ENCODE assay signal across 7 cellular contexts in the genomic region with DNA sequence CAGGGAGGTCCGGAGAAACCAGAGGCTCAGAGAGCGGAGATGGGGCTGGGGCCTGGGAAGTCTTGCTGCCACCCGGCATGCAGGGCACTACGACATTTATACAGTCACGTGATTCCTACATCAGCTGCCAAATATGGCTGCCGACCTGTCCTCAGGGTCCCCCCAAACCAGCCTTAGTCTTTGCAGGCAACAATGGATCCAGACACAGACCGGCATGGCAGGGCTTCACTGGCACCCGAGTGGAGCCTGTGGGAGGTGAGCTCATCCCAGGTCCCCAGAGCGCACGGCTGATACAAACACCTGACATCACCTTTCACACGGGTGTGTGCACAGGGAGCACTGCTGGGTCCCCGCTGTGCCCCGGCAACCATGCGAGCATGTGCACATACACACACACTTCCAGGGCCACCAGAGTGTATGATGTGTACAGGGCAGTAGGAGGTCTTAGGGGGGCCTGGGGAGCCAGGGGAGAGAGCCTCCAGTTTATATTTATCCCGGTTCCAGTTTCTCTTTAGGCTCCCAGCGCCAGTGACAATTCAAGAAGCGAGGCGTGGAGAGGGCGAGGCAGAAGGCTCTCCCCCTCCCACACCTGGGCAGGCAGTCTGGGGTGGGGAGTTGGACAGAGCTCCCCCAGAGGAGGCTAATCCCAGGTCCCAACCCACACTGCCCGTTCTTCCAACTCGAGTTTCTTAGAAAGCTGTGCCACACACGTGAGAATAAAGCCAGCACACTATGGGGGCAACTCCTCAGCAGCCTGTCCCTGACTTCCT. TPM values are rescaled to one million over a fixed set of nuclear protein-coding genes. Genes with fewer than 3 reads are reported as not detected.
DNase-seq lines count a peak whose midpoint lies in the region; ATAC-seq and TF ChIP-seq lines count a peak whose summit lies in the region.

No MANE protein-coding gene starts in this region.

- CTCF ChIA-PET in WTC11 (lab: Charles Lee) = interaction anchor here (1.6 to 3.6 kb wide), 3 partner anchors 9 to 83 kb away, joined by 6 to 63 read pairs (median 31); partner anchors contain the start of genes ANKRD39 and CNNM3

- H3K4me1 ChIP-seq in GM23338 (ENCODE audit: insufficient read depth) (peaks cover 16% of the 10 kb centered on the region), smooth muscle cell (ENCODE audit: low read depth) (peaks cover 10% of the 10 kb centered on the region)

- peak overlapping the region; percentile 94 for H3K9ac ChIP-seq in smooth muscle cell (ENCODE audit: low read depth)

- peaks cover 20% of the 10 kb centered on the region for H3K27me3 Mint-ChIP-seq in GM23338 (ENCODE audit: insufficient read depth, low read depth, poor library complexity)
- H3K27me3 Mint-ChIP-seq in WTC11 (ENCODE audit: low read depth) = 0 out of 2 replicates have a peak, but pooled peaks cover 4% of the 10 kb centered on the region

- no peaks in the 10 kb centered on the region for H3K27me3 ChIP-seq in GM23338 (ENCODE audit: insufficient read depth)
- no peaks in the 10 kb centered on the region for H3K27me3 ChIP-seq in smooth muscle cell (ENCODE audit: low read depth)

- DNase-seq in GM23338 (ENCODE audit: low spot score) (no peak), WTC11 (ENCODE audit: low spot score) (no peak), foreskin fibroblast (no peak), smooth muscle cell (lab: John Stamatoyannopoulos, UW; ENCODE audit: unreplicated experiment) (no peak), HuH-7 (ENCODE audit: low spot score) (no peak)

- no peaks in the 10 kb centered on the region for H3K9me2 ChIP-seq in GM23338 (ENCODE audit: insufficient read depth)

- H3K4me2 ChIP-seq in GM23338 (peak overlapping the region; percentile 95), smooth muscle cell (peak overlapping the region; percentile 95)

- H2AFZ ChIP-seq in GM23338 (no peak overlapping the region), smooth muscle cell (ENCODE audit: low read depth) (no peak overlapping the region)

- H3K4me3 Mint-ChIP-seq in GM23338 = peak overlapping the region; percentile 87
- peak overlapping the region; percentile 82 for H3K4me3 Mint-ChIP-seq in WTC11

- H3K4me3 ChIP-seq in GM23338 (peak overlapping the region; percentile 90), foreskin fibroblast (ENCODE audit: low read depth in 1 of 2, low read length in 2 of 2) (peak overlapping the region; percentile 88 to 90), smooth muscle cell (peak overlapping the region; percentile 91)

- H3K27ac Mint-ChIP-seq in GM23338 (peak overlapping the region; percentile 93), WTC11 (peak overlapping the region; percentile 80)

- H3K9me3 ChIP-seq in smooth muscle cell (replicated peaks; ENCODE audit: low read depth) = no peaks in the 10 kb centered on the region

- H4K20me1 ChIP-seq in GM23338 (replicated peaks; ENCODE audit: insufficient read depth) = no peaks in the 10 kb centered on the region; the same call in 1 of the 2 replicates
- H4K20me1 ChIP-seq in smooth muscle cell (ENCODE audit: low read depth) = peaks cover 62% of the 10 kb centered on the region

- POLR2A ChIA-PET in WTC11 (lab: Charles Lee) = no interaction called here

- 76% methylated on average over 22 of the region's 22 CpGs for WGBS in smooth muscle cell (ENCODE audit: low lambda C conversion rate)

- peaks cover 22% of the 10 kb centered on the region; the same call in 1 of the 2 replicates for H3K36me3 ChIP-seq in GM23338 (ENCODE audit: insufficient read depth)
- H3K36me3 ChIP-seq in smooth muscle cell (ENCODE audit: low read depth) = no peaks in the 10 kb centered on the region

- H3K79me2 ChIP-seq in GM23338 (replicated peaks; ENCODE audit: insufficient read depth) (peaks cover 33% of the 10 kb centered on the region), smooth muscle cell (ENCODE audit: low read depth) (peaks cover 57% of the 10 kb centered on the region)

- no peak for TF ChIP-seq CTCF in GM23338 (conservative IDR thresholded peaks at IDR 0.05; ENCODE audit: low read depth in 2 of 2)
- no peak for TF ChIP-seq CTCF in WTC11 (IDR thresholded peaks at IDR 0.05)
- TF ChIP-seq CTCF in foreskin fibroblast (IDR thresholded peaks at IDR 0.05; ENCODE audit: low read depth, low read length) = no peak
- TF ChIP-seq CTCF in smooth muscle cell (IDR thresholded peaks at IDR 0.05; ENCODE audit: borderline replicate concordance, insufficient read depth, poor library complexity, severe bottlenecking) = no peak

- H3K36me3 Mint-ChIP-seq in GM23338 (ENCODE audit: low read depth) (peaks cover 52% of the 10 kb centered on the region), WTC11 (peaks cover 23% of the 10 kb centered on the region)

- peak overlapping the region; percentile 87; the same call in 1 of the 2 replicates for H3K27ac ChIP-seq in GM23338 (ENCODE audit: low read depth)
- peak overlapping the region; percentile 80 for H3K27ac ChIP-seq in smooth muscle cell (ENCODE audit: low read depth)

- H3F3A ChIP-seq in GM23338 (replicated peaks; ENCODE audit: low read depth) (0 out of 2 replicates have a peak, but pooled peaks cover under 1% of the 10 kb centered on the region), smooth muscle cell (ENCODE audit: low read depth) (peaks cover 24% of the 10 kb centered on the region)

- H3K9me3 Mint-ChIP-seq in GM23338 = no peaks in the 10 kb centered on the region; the same call in 2 of the 3 replicates
- no peaks in the 10 kb centered on the region for H3K9me3 Mint-ChIP-seq in WTC11

- ATAC-seq in GM23338 (no peak), WTC11 (no peak), GM21515 (IDR thresholded peaks at IDR 0.05; ENCODE audit: unreplicated experiment) (no peak), GM21360 (IDR thresholded peaks at IDR 0.05; ENCODE audit: unreplicated experiment) (no peak)

- H3K4me1 Mint-ChIP-seq in GM23338 (peaks cover 26% of the 10 kb centered on the region), WTC11 (peaks cover 21% of the 10 kb centered on the region)

TF ChIP-seq in GM23338, 12 proteins besides CTCF, POLR2A, EP300 and RAD21:
- TF ChIP-seq CREB1 (CRISPR knock-in tag; IDR thresholded peaks at IDR 0.05; ENCODE audit: low read depth) = no peak

TF ChIP-seq in WTC11, 78 proteins besides CTCF, POLR2A, EP300 and RAD21:
- TF ChIP-seq, protein P1, sequence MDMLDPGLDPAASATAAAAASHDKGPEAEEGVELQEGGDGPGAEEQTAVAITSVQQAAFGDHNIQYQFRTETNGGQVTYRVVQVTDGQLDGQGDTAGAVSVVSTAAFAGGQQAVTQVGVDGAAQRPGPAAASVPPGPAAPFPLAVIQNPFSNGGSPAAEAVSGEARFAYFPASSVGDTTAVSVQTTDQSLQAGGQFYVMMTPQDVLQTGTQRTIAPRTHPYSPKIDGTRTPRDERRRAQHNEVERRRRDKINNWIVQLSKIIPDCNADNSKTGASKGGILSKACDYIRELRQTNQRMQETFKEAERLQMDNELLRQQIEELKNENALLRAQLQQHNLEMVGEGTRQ (CRISPR knock-in tag; IDR thresholded peaks at IDR 0.05) = peak; percentile 19; the same call in 1 of the 2 replicates
- TF ChIP-seq, protein P2, sequence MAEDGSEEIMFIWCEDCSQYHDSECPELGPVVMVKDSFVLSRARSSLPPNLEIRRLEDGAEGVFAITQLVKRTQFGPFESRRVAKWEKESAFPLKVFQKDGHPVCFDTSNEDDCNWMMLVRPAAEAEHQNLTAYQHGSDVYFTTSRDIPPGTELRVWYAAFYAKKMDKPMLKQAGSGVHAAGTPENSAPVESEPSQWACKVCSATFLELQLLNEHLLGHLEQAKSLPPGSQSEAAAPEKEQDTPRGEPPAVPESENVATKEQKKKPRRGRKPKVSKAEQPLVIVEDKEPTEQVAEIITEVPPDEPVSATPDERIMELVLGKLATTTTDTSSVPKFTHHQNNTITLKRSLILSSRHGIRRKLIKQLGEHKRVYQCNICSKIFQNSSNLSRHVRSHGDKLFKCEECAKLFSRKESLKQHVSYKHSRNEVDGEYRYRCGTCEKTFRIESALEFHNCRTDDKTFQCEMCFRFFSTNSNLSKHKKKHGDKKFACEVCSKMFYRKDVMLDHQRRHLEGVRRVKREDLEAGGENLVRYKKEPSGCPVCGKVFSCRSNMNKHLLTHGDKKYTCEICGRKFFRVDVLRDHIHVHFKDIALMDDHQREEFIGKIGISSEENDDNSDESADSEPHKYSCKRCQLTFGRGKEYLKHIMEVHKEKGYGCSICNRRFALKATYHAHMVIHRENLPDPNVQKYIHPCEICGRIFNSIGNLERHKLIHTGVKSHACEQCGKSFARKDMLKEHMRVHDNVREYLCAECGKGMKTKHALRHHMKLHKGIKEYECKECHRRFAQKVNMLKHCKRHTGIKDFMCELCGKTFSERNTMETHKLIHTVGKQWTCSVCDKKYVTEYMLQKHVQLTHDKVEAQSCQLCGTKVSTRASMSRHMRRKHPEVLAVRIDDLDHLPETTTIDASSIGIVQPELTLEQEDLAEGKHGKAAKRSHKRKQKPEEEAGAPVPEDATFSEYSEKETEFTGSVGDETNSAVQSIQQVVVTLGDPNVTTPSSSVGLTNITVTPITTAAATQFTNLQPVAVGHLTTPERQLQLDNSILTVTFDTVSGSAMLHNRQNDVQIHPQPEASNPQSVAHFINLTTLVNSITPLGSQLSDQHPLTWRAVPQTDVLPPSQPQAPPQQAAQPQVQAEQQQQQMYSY (CRISPR knock-in tag; IDR thresholded peaks at IDR 0.05) = 0 out of 2 replicates have a peak, but pooled peaks have one; percentile 20
- TF ChIP-seq ZNF423 (CRISPR knock-in tag; IDR thresholded peaks at IDR 0.05) (no peak), RELA (CRISPR knock-in tag; IDR thresholded peaks at IDR 0.05; ENCODE audit: borderline replicate concordance) (no peak)

RNA-seq across cellular contexts. Expression of gene SEMA4C, which starts 2.7 kb away (rescaled TPM):
- 69.7 and 80.7 TPM in 2 replicates for total RNA-seq in GM23338 (2014; rRNA removed; shearing (Covaris generic))
- polyA plus RNA-seq in GM23338 (2016; fragmentation: Nextera tagmentation; extraction: Ambion mirVana) = 15.4 and 16.8 TPM in 2 replicates
- 80.0 to 81.6 TPM (median 80.4 TPM) in 3 replicates for total RNA-seq in WTC11 (2021)
- 41.0 and 42.0 TPM in 2 replicates for total RNA-seq in smooth muscle cell
- 39.3 and 40.7 TPM in 2 replicates for polyA plus RNA-seq in smooth muscle cell

RNA-seq across cellular contexts. Expression of gene ANKRD39, which starts 9.4 kb away (rescaled TPM):
- total RNA-seq in GM23338 (2014; rRNA removed; shearing (Covaris generic)) = 17.5 and 18.3 TPM in 2 replicates
- 32.0 and 33.8 TPM in 2 replicates for polyA plus RNA-seq in GM23338 (2016; fragmentation: Nextera tagmentation; extraction: Ambion mirVana)
- total RNA-seq in WTC11 (2021) = 16.2 to 17.9 TPM (median 17.0 TPM) in 3 replicates
- 7.9 and 9.6 TPM in 2 replicates for total RNA-seq in smooth muscle cell
- 16.5 and 19.1 TPM in 2 replicates for polyA plus RNA-seq in smooth muscle cell

RNA-seq across cellular contexts. Expression of gene ANKRD23, which starts 23.4 kb away (rescaled TPM):
- total RNA-seq in GM23338 (2014; rRNA removed; shearing (Covaris generic)) = 4.0 and 6.5 TPM in 2 replicates
- polyA plus RNA-seq in GM23338 (2016; fragmentation: Nextera tagmentation; extraction: Ambion mirVana) (2.9 and 5.0 TPM in 2 replicates), smooth muscle cell (1.7 and 3.5 TPM in 2 replicates)
- total RNA-seq in WTC11 (2021) (2.5 to 4.1 TPM (median 3.2 TPM) in 3 replicates), smooth muscle cell (1.6 and 5.6 TPM in 2 replicates)

RNA-seq across cellular contexts. Expression of gene CNNM3, which starts 51.1 kb away (rescaled TPM):
- 22.8 and 25.7 TPM in 2 replicates for total RNA-seq in GM23338 (2014; rRNA removed; shearing (Covaris generic))
- 5.3 and 7.7 TPM in 2 replicates for polyA plus RNA-seq in GM23338 (2016; fragmentation: Nextera tagmentation; extraction: Ambion mirVana)
- 34.9 to 36.6 TPM (median 35.2 TPM) in 3 replicates for total RNA-seq in WTC11 (2021)
- total RNA-seq in smooth muscle cell = 2.4 and 3.2 TPM in 2 replicates
- 4.8 and 5.5 TPM in 2 replicates for polyA plus RNA-seq in smooth muscle cell
